1 cellular context compared by ENCODE assay signal in the genomic region with DNA sequence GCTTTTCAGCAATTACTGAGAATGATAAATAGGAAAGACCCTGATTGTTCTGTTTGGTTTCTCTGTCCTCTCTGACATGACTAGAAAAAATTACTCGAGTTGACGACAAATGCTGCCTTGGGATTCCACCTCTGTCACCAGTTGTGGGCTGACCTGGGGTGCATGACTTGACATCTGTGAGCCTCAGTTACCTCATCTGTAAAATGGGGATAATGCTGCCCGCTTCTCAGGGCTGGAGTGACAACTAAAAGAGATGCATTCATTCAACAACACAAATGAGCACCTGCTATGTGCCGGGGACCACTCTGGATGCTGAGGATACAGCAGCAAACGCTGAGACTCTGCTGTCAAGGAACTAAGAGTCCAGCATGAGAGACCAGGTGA.
TF ChIP-seq lines count a peak whose summit lies in the region.

No MANE protein-coding gene starts in this region.

TF ChIP-seq in SK-N-SH, 30 proteins besides CTCF, POLR2A, EP300 and RAD21 (continued from another document):
- TF ChIP-seq, protein P1, sequence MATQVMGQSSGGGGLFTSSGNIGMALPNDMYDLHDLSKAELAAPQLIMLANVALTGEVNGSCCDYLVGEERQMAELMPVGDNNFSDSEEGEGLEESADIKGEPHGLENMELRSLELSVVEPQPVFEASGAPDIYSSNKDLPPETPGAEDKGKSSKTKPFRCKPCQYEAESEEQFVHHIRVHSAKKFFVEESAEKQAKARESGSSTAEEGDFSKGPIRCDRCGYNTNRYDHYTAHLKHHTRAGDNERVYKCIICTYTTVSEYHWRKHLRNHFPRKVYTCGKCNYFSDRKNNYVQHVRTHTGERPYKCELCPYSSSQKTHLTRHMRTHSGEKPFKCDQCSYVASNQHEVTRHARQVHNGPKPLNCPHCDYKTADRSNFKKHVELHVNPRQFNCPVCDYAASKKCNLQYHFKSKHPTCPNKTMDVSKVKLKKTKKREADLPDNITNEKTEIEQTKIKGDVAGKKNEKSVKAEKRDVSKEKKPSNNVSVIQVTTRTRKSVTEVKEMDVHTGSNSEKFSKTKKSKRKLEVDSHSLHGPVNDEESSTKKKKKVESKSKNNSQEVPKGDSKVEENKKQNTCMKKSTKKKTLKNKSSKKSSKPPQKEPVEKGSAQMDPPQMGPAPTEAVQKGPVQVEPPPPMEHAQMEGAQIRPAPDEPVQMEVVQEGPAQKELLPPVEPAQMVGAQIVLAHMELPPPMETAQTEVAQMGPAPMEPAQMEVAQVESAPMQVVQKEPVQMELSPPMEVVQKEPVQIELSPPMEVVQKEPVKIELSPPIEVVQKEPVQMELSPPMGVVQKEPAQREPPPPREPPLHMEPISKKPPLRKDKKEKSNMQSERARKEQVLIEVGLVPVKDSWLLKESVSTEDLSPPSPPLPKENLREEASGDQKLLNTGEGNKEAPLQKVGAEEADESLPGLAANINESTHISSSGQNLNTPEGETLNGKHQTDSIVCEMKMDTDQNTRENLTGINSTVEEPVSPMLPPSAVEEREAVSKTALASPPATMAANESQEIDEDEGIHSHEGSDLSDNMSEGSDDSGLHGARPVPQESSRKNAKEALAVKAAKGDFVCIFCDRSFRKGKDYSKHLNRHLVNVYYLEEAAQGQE (IDR thresholded peaks at IDR 0.05; ENCODE audit: low read depth, low read length) = no peak
